In the genomic region with DNA sequence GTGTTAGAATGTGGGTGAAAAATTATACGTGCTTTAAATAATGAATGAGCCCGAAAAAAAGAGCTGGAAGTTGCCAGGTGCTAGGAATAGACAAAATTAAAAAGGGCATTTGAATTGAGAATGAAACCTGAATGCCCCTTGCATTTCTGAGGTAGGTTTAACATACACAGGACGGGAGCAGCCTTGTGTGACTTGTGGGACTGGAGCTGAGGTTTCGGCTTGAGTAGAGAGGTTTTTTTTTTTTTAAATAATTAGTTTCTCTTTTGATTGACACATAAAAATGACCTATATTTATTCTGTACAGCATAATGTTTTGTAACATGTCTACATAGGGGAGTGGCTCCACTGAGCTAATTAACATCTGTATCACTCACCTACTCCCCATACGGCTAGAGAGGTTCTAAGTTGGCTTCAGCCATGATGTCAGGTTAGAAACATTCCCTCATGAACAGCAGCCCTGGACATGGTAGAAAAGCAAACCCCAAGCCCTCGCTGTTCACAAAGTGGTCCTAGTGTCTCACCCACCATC, we compare ENCODE assay signal across 7 cellular contexts.
DNase-seq lines count a peak whose midpoint lies in the region; ATAC-seq and TF ChIP-seq lines count a peak whose summit lies in the region.
"Not testable (repeated sequence)": the region's sequence is repeated elsewhere in the genome, so short reads cannot be mapped to it uniquely, and the experiment has no call there.

No MANE protein-coding gene starts in this region.

- peak overlapping the region; percentile 98 for H3K27ac ChIP-seq in OCI-LY3 (ENCODE audit: low read length)

- not testable (repeated sequence) for H3K4me3 ChIP-seq in GM12865 (ENCODE audit: low read depth, low read length)
- H3K4me3 ChIP-seq in OCI-LY3 (ENCODE audit: low read length), result peak overlapping the region; percentile 59

- H3K36me3 Mint-ChIP-seq in dendritic cell treated with granulocyte-macrophage colony-stimulating factor and Interleukin-4, amounts not matched to agents 40 ng/mL and 50 ng/mL, for 4 days (ENCODE audit: low read depth); naive B cell; stimulated activated memory B cell treated with anti-CD40 and anti-IgM and Interleukin-4, amounts not matched to agents 10 μg/mL and 1 μg/mL and 100 μg/mL, for 72 hours: not testable (repeated sequence)

- not testable (repeated sequence) for H3K79me2 ChIP-seq in OCI-LY3 (ENCODE audit: low read length)

- not testable (repeated sequence) for H2AFZ ChIP-seq in OCI-LY3 (ENCODE audit: low read depth, low read length)

- not testable (repeated sequence) for H3K9me3 ChIP-seq in OCI-LY3 (ENCODE audit: insufficient read depth, low read length)

- H4K20me1 ChIP-seq in OCI-LY3 (ENCODE audit: insufficient read depth, low read length), result not testable (repeated sequence)

- ATAC-seq in GM18861 (IDR thresholded peaks at IDR 0.05; ENCODE audit: unreplicated experiment) (peak; percentile 41), naive B cell (ENCODE audit: low read depth in 2 of 2) (peak; percentile 62 to 66)
- ATAC-seq in stimulated activated memory B cell treated with anti-CD40 and anti-IgM and Interleukin-4, amounts not matched to agents 10 μg/mL and 1 μg/mL and 100 μg/mL, for 72 hours, result peak; percentile 68

- TF ChIP-seq CTCF in GM12865 (IDR thresholded peaks at IDR 0.05; ENCODE audit: insufficient read depth, low read depth, low read length, missing control alignments); OCI-LY3 (IDR thresholded peaks at IDR 0.05; ENCODE audit: low read depth, low read length): not testable (repeated sequence)

- not testable (repeated sequence) for H3K27me3 Mint-ChIP-seq in dendritic cell treated with granulocyte-macrophage colony-stimulating factor and Interleukin-4, amounts not matched to agents 40 ng/mL and 50 ng/mL, for 4 days; naive B cell; stimulated activated memory B cell treated with anti-CD40 and anti-IgM and Interleukin-4, amounts not matched to agents 10 μg/mL and 1 μg/mL and 100 μg/mL, for 72 hours

- H3K4me3 Mint-ChIP-seq in dendritic cell treated with granulocyte-macrophage colony-stimulating factor and Interleukin-4, amounts not matched to agents 40 ng/mL and 50 ng/mL, for 4 days; stimulated activated memory B cell treated with anti-CD40 and anti-IgM and Interleukin-4, amounts not matched to agents 10 μg/mL and 1 μg/mL and 100 μg/mL, for 72 hours: not testable (repeated sequence)
- H3K4me3 Mint-ChIP-seq in naive B cell, result peak overlapping the region in 3 of 8 donors; percentile 15 to 44 (median 24)

- H3K4me2 ChIP-seq in OCI-LY3 (ENCODE audit: low read length), result peak overlapping the region; percentile 76

- peak overlapping the region; percentile 91 for H3K27ac Mint-ChIP-seq in dendritic cell treated with granulocyte-macrophage colony-stimulating factor and Interleukin-4, amounts not matched to agents 40 ng/mL and 50 ng/mL, for 4 days
- H3K27ac Mint-ChIP-seq in naive B cell, result peak overlapping the region in 4 of 6 donors; percentile 27 to 79 (median 41)
- H3K27ac Mint-ChIP-seq in stimulated activated memory B cell treated with anti-CD40 and anti-IgM and Interleukin-4, amounts not matched to agents 10 μg/mL and 1 μg/mL and 100 μg/mL, for 72 hours, result peak overlapping the region; percentile 30

- not testable (repeated sequence) for H3K27me3 ChIP-seq in OCI-LY3 (ENCODE audit: low read depth, low read length)

- not testable (repeated sequence) for H3K36me3 ChIP-seq in OCI-LY3 (replicated peaks; ENCODE audit: low read depth, low read length)

- intact Hi-C loops in dendritic cell treated with granulocyte-macrophage colony-stimulating factor and Interleukin-4, amounts not matched to agents 40 ng/mL and 50 ng/mL, for 4 days (cut with micrococcal nuclease), result not testable (repeated sequence)

- H3K9ac ChIP-seq in OCI-LY3 (ENCODE audit: low read length), result peak overlapping the region; percentile 68; the same call in 1 of the 2 replicates

- peaks cover 20% of the 10 kb centered on the region for H3K9me3 Mint-ChIP-seq in dendritic cell treated with granulocyte-macrophage colony-stimulating factor and Interleukin-4, amounts not matched to agents 40 ng/mL and 50 ng/mL, for 4 days
- H3K9me3 Mint-ChIP-seq in naive B cell; stimulated activated memory B cell treated with anti-CD40 and anti-IgM and Interleukin-4, amounts not matched to agents 10 μg/mL and 1 μg/mL and 100 μg/mL, for 72 hours: not testable (repeated sequence)

- DNase-seq in GM12865 (ENCODE audit: low read depth), result peak; percentile 64
- peak; percentile 40 for DNase-seq in activated CD8-positive, alpha-beta memory T cell treated with anti-CD3 and anti-CD28 coated beads for 24 hours
- DNase-seq in naive B cell, result not testable (repeated sequence)

- peaks cover 56% of the 10 kb centered on the region for H3K4me1 Mint-ChIP-seq in dendritic cell treated with granulocyte-macrophage colony-stimulating factor and Interleukin-4, amounts not matched to agents 40 ng/mL and 50 ng/mL, for 4 days (ENCODE audit: low read depth)
- peaks cover 11 to 28% (median 18%) of the 10 kb centered on the region in 3 donors for H3K4me1 Mint-ChIP-seq in naive B cell
- H3K4me1 Mint-ChIP-seq in stimulated activated memory B cell treated with anti-CD40 and anti-IgM and Interleukin-4, amounts not matched to agents 10 μg/mL and 1 μg/mL and 100 μg/mL, for 72 hours, result peaks cover 45% of the 10 kb centered on the region

- H3K4me1 ChIP-seq in OCI-LY3 (ENCODE audit: low read length), result peaks cover 57% of the 10 kb centered on the region

Comparison
In these comparisons a context has a peak if more than half of its experiments do, and no peak if none do; other contexts are left out.
1. H3K27ac Mint-ChIP-seq: peak in every context shown above with its lines; median percentile 91 in dendritic cell treated with granulocyte-macrophage colony-stimulating factor and Interleukin-4, amounts not matched to agents 40 ng/mL and 50 ng/mL, for 4 days; 41 in naive B cell; 30 in stimulated activated memory B cell treated with anti-CD40 and anti-IgM and Interleukin-4, amounts not matched to agents 10 μg/mL and 1 μg/mL and 100 μg/mL, for 72 hours.